Comparison of ENCODE assay signal across 11 cellular contexts in the genomic region with DNA sequence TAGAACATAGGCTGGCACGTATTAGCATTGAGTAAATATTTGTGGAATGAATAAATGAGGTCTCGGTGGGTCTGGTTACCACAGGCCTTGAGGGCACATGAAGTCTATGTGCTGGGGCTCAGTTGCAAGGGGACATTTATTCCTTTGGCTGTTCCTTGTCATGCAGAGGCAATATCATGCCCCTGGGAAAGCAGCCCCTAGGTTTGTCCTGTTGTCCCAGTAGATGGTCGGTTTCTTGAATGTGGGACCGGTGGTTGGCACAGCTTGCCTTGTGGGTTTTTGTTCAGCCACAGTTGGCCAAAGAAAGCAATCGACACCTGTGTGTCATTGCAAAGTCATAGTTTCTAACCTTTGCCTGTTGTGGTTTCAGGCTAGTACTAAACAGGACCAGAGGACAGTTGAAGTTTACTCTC. TPM values are rescaled to one million over a fixed set of nuclear protein-coding genes. Genes with fewer than 3 reads are reported as not detected.
A peak's percentile ranks its signal among the peaks of the same experiment; 100 is the strongest.
DNase-seq lines count a peak whose midpoint lies in the region; ATAC-seq and TF ChIP-seq lines count a peak whose summit lies in the region.
"Had no signal": no experiment of that assay in that cellular context is flagged by ENCODE, and none has a peak within 500 bp of the region (broad histone marks: within the 10 kb centered on the region; RNA-seq: fewer than 3 reads in every experiment).

No MANE protein-coding gene starts in this region.

- TF ChIP-seq CTCF in glutamatergic neuron (IDR thresholded peaks at IDR 0.05; ENCODE audit: partially characterized antibody, unreplicated experiment) = no peak

- ATAC-seq in GM18519 (IDR thresholded peaks at IDR 0.05; ENCODE audit: low FRiP score, unreplicated experiment) (peak; percentile 51), GM21447 (IDR thresholded peaks at IDR 0.05; ENCODE audit: unreplicated experiment) (peak; percentile 71), HG03342 (IDR thresholded peaks at IDR 0.05; ENCODE audit: unreplicated experiment) (peak; percentile 75)
- ATAC-seq in activated naive CD8-positive, alpha-beta T cell treated with anti-CD3 and anti-CD28 coated beads, Interleukin-2, amount 50 U/mL, for 24 hours = peak; percentile 96

- peaks cover 66% of the 10 kb centered on the region for H3K36me3 Mint-ChIP-seq in activated naive CD8-positive, alpha-beta T cell treated with anti-CD3 and anti-CD28 coated beads, Interleukin-2, amount 50 U/mL, for 24 hours (ENCODE audit: low read depth)
- H3K36me3 Mint-ChIP-seq in glutamatergic neuron (ENCODE audit: unreplicated experiment) = no peaks in the 10 kb centered on the region

- DNase-seq in activated naive CD8-positive, alpha-beta T cell treated with anti-CD3 and anti-CD28 coated beads, Interleukin-2, amount 50 U/mL, for 24 hours = peak; percentile 50
- DNase-seq in OCI-M1 (lab: John Stamatoyannopoulos, UW) (no peak), glutamatergic neuron (no peak), DMS79 treated with DMSO at 0.1 percent for 48 hours (lab: John Stamatoyannopoulos, UW) (no peak)
- no peak for DNase-seq in stimulated activated CD4-positive, alpha-beta T cell treated with anti-CD3 and anti-CD28 coated beads, Interleukin-4, amount 100 ng/mL, for 24 hours
- DNase-seq: erythroblast; mesendoderm; stimulated activated CD4-positive, alpha-beta T cell treated with anti-CD3 and anti-CD28 coated beads, Interleukin-1b, Interleukin-23, amount 100 ng/mL, for 48 hours had no signal

- no peaks in the 10 kb centered on the region for H3K27me3 Mint-ChIP-seq in activated naive CD8-positive, alpha-beta T cell treated with anti-CD3 and anti-CD28 coated beads, Interleukin-2, amount 50 U/mL, for 24 hours
- peaks cover 2% of the 10 kb centered on the region for H3K27me3 Mint-ChIP-seq in glutamatergic neuron (ENCODE audit: unreplicated experiment)

- peak overlapping the region; percentile 78 for H3K27ac Mint-ChIP-seq in activated naive CD8-positive, alpha-beta T cell treated with anti-CD3 and anti-CD28 coated beads, Interleukin-2, amount 50 U/mL, for 24 hours
- H3K27ac Mint-ChIP-seq in glutamatergic neuron (ENCODE audit: unreplicated experiment) = no peak overlapping the region

- H3K9me3 Mint-ChIP-seq in activated naive CD8-positive, alpha-beta T cell treated with anti-CD3 and anti-CD28 coated beads, Interleukin-2, amount 50 U/mL, for 24 hours = no peaks in the 10 kb centered on the region
- H3K9me3 Mint-ChIP-seq in glutamatergic neuron (ENCODE audit: unreplicated experiment) = peaks cover 1% of the 10 kb centered on the region

- peaks cover 69% of the 10 kb centered on the region for H3K4me1 Mint-ChIP-seq in activated naive CD8-positive, alpha-beta T cell treated with anti-CD3 and anti-CD28 coated beads, Interleukin-2, amount 50 U/mL, for 24 hours
- peaks cover 6% of the 10 kb centered on the region for H3K4me1 Mint-ChIP-seq in glutamatergic neuron (ENCODE audit: low read depth, unreplicated experiment)

- peak overlapping the region; percentile 22 for H3K4me3 Mint-ChIP-seq in activated naive CD8-positive, alpha-beta T cell treated with anti-CD3 and anti-CD28 coated beads, Interleukin-2, amount 50 U/mL, for 24 hours
- H3K4me3 Mint-ChIP-seq in glutamatergic neuron (ENCODE audit: unreplicated experiment) = no peak overlapping the region

RNA-seq across cellular contexts. Expression of a gene that starts 24.7 kb away (rescaled TPM):
- total RNA-seq in glutamatergic neuron (ENCODE audit: unreplicated experiment) = not detected
